2 cellular contexts compared by ENCODE assay signal in genomic region chr12:21763531-21763930, GRCh38.
TF ChIP-seq lines count a peak whose summit lies in the region.

No MANE protein-coding gene starts in this region.

TF ChIP-seq in liver, 16 proteins besides CTCF, POLR2A, EP300 and RAD21 (continued from another document):
- no peak for TF ChIP-seq ZBTB33 (IDR thresholded peaks at IDR 0.05)
- TF ChIP-seq SP1 (IDR thresholded peaks at IDR 0.05), result no peak
- no peak for TF ChIP-seq NR2F2 (IDR thresholded peaks at IDR 0.05)
- no peak for TF ChIP-seq FOXA2 (IDR thresholded peaks at IDR 0.05)
- no peak for TF ChIP-seq HNF4A (conservative IDR thresholded peaks at IDR 0.05)
- no peak for TF ChIP-seq MAX (IDR thresholded peaks at IDR 0.05)
- TF ChIP-seq REST (IDR thresholded peaks at IDR 0.05), result no peak
- no peak for TF ChIP-seq ATF3 (IDR thresholded peaks at IDR 0.05)
- TF ChIP-seq JUND (IDR thresholded peaks at IDR 0.05), result no peak

TF ChIP-seq in HepG2, 621 proteins besides CTCF, POLR2A, EP300 and RAD21 (continued from another document):
- no peak for TF ChIP-seq ZNF484 (CRISPR knock-in tag; IDR thresholded peaks at IDR 0.05; ENCODE audit: borderline replicate concordance, low read depth)
- no peak for TF ChIP-seq NCOA1 (CRISPR knock-in tag; IDR thresholded peaks at IDR 0.05)
- no peak for TF ChIP-seq DBP (CRISPR knock-in tag; IDR thresholded peaks at IDR 0.05; ENCODE audit: not compliant biosample characterization)
- TF ChIP-seq CHCHD3 (CRISPR knock-in tag; IDR thresholded peaks at IDR 0.05), result no peak
- no peak for TF ChIP-seq BRD4 (CRISPR knock-in tag; IDR thresholded peaks at IDR 0.05)
- TF ChIP-seq ZFP82 (CRISPR knock-in tag; IDR thresholded peaks at IDR 0.05; ENCODE audit: borderline replicate concordance), result no peak
- TF ChIP-seq ZFP36 (IDR thresholded peaks at IDR 0.05; ENCODE audit: borderline replicate concordance, low read depth, low read length, partially characterized antibody), result no peak
- no peak for TF ChIP-seq ZSCAN12 (CRISPR knock-in tag; IDR thresholded peaks at IDR 0.05)
- no peak for TF ChIP-seq ZNF619 (CRISPR knock-in tag; IDR thresholded peaks at IDR 0.05)
- no peak for TF ChIP-seq BHLHE40 (IDR thresholded peaks at IDR 0.05; ENCODE audit: low read length)
- no peak for TF ChIP-seq ARID4A (CRISPR knock-in tag; IDR thresholded peaks at IDR 0.05; ENCODE audit: borderline replicate concordance)
